ENCODE assay signal across 8 cellular contexts in genomic region chr9:83937861-83938455, GRCh38. TPM values are rescaled to one million over a fixed set of nuclear protein-coding genes. Genes with fewer than 3 reads are reported as not detected.
DNase-seq lines count a peak whose midpoint lies in the region; ATAC-seq and TF ChIP-seq lines count a peak whose summit lies in the region.

No MANE protein-coding gene starts in this region.

- WGBS in psoas muscle, 3 donors: 60 to 67% (median 60%) methylated on average over 1 of the region's 1 CpG

- H3K4me3 Mint-ChIP-seq in activated T-helper 2 cell treated with anti-CD3 and anti-CD28 coated beads, Interferon-gamma antibody, Interleukin-2, Interleukin-4, amounts not matched to agents 10 μg/mL and 5 μg/mL and 100 μg/mL, durations not matched to agents 14 hours and 24 hours and 36 hours (ENCODE audit: low read depth): no peak overlapping the region

- peaks cover 28% of the 10 kb centered on the region for H3K4me1 ChIP-seq in psoas muscle

- intact Hi-C loops in activated T-helper 2 cell treated with anti-CD3 and anti-CD28 coated beads, Interferon-gamma antibody, Interleukin-2, Interleukin-4, amounts not matched to agents 10 μg/mL and 5 μg/mL and 100 μg/mL, durations not matched to agents 14 hours and 24 hours and 36 hours (cut with micrococcal nuclease): loop anchor here (1.0 kb wide), 3 partner anchors 235 to 377 kb away; no protein-coding TSS in a partner anchor
- intact Hi-C loops in cardiac septum (cut with DNase I): loop anchor here (1.0 to 5.0 kb wide), 3 partner anchors 234 to 377 kb away; no protein-coding TSS in a partner anchor
- intact Hi-C loops in psoas muscle (cut with DNase I): loop anchor here (2.0 to 5.0 kb wide), 4 partner anchors 234 to 379 kb away; no protein-coding TSS in a partner anchor

- no peaks in the 10 kb centered on the region for H3K27me3 ChIP-seq in psoas muscle (ENCODE audit: insufficient read depth in 3 of 3, low read length in 2 of 3)

- POLR2A ChIA-PET in AG04449 (lab: Yijun Ruan, JAX): no interaction called here

- TF ChIP-seq CTCF in AG04449 (IDR thresholded peaks at IDR 0.05; ENCODE audit: insufficient read depth, low read length, missing control alignments) (peak; percentile 45), psoas muscle (IDR thresholded peaks at IDR 0.05) (peak; percentile 72)

- CTCF ChIA-PET in AG04449 (lab: Yijun Ruan, JAX): interaction anchor here (0.7 to 6.0 kb wide), 23 partner anchors 9 to 450 kb away, joined by 3 to 106 read pairs (median 5); partner anchors contain the start of gene KIF27

- peaks cover 2 to 47% of the 10 kb centered on the region in 2 donors for H3K36me3 ChIP-seq in psoas muscle (ENCODE audit: insufficient read depth in 1 of 2, low read depth in 1 of 2)

- no peaks in the 10 kb centered on the region for H3K9me3 Mint-ChIP-seq in activated T-helper 2 cell treated with anti-CD3 and anti-CD28 coated beads, Interferon-gamma antibody, Interleukin-2, Interleukin-4, amounts not matched to agents 10 μg/mL and 5 μg/mL and 100 μg/mL, durations not matched to agents 14 hours and 24 hours and 36 hours

- H3K27ac Mint-ChIP-seq in activated T-helper 2 cell treated with anti-CD3 and anti-CD28 coated beads, Interferon-gamma antibody, Interleukin-2, Interleukin-4, amounts not matched to agents 10 μg/mL and 5 μg/mL and 100 μg/mL, durations not matched to agents 14 hours and 24 hours and 36 hours: no peak overlapping the region

- ATAC-seq in HG02884 (IDR thresholded peaks at IDR 0.05; ENCODE audit: unreplicated experiment) (peak; percentile 78), psoas muscle (peak; percentile 46 to 78 (median 72))

- H3K4me3 ChIP-seq in AG04449 (ENCODE audit: low read depth, low read length) (no peak overlapping the region), psoas muscle (no peak overlapping the region)

- no peak for DNase-seq in AG04449 (ENCODE audit: low read depth, low spot score)
- DNase-seq in GDM1 (lab: John Stamatoyannopoulos, UW): peak; percentile 35
- peak; percentile 47 for DNase-seq in NCI-H2196 treated with DMSO at 0.1 percent for 48 hours (lab: John Stamatoyannopoulos, UW; ENCODE audit: unreplicated experiment)
- DNase-seq in activated T-helper 2 cell treated with anti-CD3 and anti-CD28 coated beads, Interferon-gamma antibody, Interleukin-2, Interleukin-4, amounts not matched to agents 10 μg/mL and 5 μg/mL and 100 μg/mL, durations not matched to agents 14 hours and 24 hours and 36 hours (ENCODE audit: low spot score): peak; percentile 23
- peak; percentile 29 for DNase-seq in cardiac septum (ENCODE audit: low spot score)
- DNase-seq in psoas muscle: no peak
- no peak for DNase-seq in activated effector memory CD4-positive, alpha-beta T cell treated with anti-CD3 and anti-CD28 coated beads, Interleukin-2, amount 50 U/mL, for 16 hours

- no peak overlapping the region for H3K27ac ChIP-seq in psoas muscle

- no peaks in the 10 kb centered on the region for H3K27me3 Mint-ChIP-seq in activated T-helper 2 cell treated with anti-CD3 and anti-CD28 coated beads, Interferon-gamma antibody, Interleukin-2, Interleukin-4, amounts not matched to agents 10 μg/mL and 5 μg/mL and 100 μg/mL, durations not matched to agents 14 hours and 24 hours and 36 hours (ENCODE audit: low read depth)

- H3K9me3 ChIP-seq in psoas muscle: no peaks in the 10 kb centered on the region

- H3K4me1 Mint-ChIP-seq in activated T-helper 2 cell treated with anti-CD3 and anti-CD28 coated beads, Interferon-gamma antibody, Interleukin-2, Interleukin-4, amounts not matched to agents 10 μg/mL and 5 μg/mL and 100 μg/mL, durations not matched to agents 14 hours and 24 hours and 36 hours (ENCODE audit: low read depth): peaks cover 13% of the 10 kb centered on the region

- H3K36me3 Mint-ChIP-seq in activated T-helper 2 cell treated with anti-CD3 and anti-CD28 coated beads, Interferon-gamma antibody, Interleukin-2, Interleukin-4, amounts not matched to agents 10 μg/mL and 5 μg/mL and 100 μg/mL, durations not matched to agents 14 hours and 24 hours and 36 hours (ENCODE audit: low read depth): peaks cover 42% of the 10 kb centered on the region

RNA-seq across cellular contexts. Expression of gene KIF27, which starts 16.7 kb away (rescaled TPM):
- 2.3 and 2.7 TPM in 2 replicates for total RNA-seq in activated T-helper 2 cell treated with anti-CD3 and anti-CD28 coated beads, Interferon-gamma antibody, Interleukin-2, Interleukin-4, amounts not matched to agents 10 μg/mL and 5 μg/mL and 100 μg/mL, durations not matched to agents 14 hours and 24 hours and 36 hours
- total RNA-seq in cardiac septum (3.0 TPM), psoas muscle (1 to 10 TPM; 1.8 to 3.8 (median 2.7) TPM)
- polyA plus RNA-seq in psoas muscle: 1 to 10 TPM in 2 of 3 donors, under 1 TPM in 1; 0.73 to 1.4 (median 1.0) TPM

RNA-seq across cellular contexts. Expression of gene HNRNPK, which starts 42.1 kb away (rescaled TPM):
- total RNA-seq in activated T-helper 2 cell treated with anti-CD3 and anti-CD28 coated beads, Interferon-gamma antibody, Interleukin-2, Interleukin-4, amounts not matched to agents 10 μg/mL and 5 μg/mL and 100 μg/mL, durations not matched to agents 14 hours and 24 hours and 36 hours: 855 and 856 TPM in 2 replicates
- 303 TPM for total RNA-seq in cardiac septum
- total RNA-seq in psoas muscle: 100 to 1,000 TPM; 253 to 369 (median 344) TPM
- 100 to 1,000 TPM; 241 to 337 (median 327) TPM for polyA plus RNA-seq in psoas muscle

RNA-seq across cellular contexts. Expression of gene RMI1, which starts 42.6 kb away (rescaled TPM):
- total RNA-seq in activated T-helper 2 cell treated with anti-CD3 and anti-CD28 coated beads, Interferon-gamma antibody, Interleukin-2, Interleukin-4, amounts not matched to agents 10 μg/mL and 5 μg/mL and 100 μg/mL, durations not matched to agents 14 hours and 24 hours and 36 hours: 26.1 and 27.3 TPM in 2 replicates
- 3.9 TPM for total RNA-seq in cardiac septum
- 1 to 10 TPM; 3.9 to 4.5 (median 4.1) TPM for total RNA-seq in psoas muscle
- 10 to 100 TPM in 1 of 3 donors, 1 to 10 TPM in 2; 2.4 to 15.1 (median 2.8) TPM for polyA plus RNA-seq in psoas muscle

Comparison
In these comparisons a context has a peak if more than half of its experiments do, and no peak if none do; other contexts are left out.
1. DNase-seq: peak in GDM1 (single experiment), NCI-H2196 treated with DMSO at 0.1 percent for 48 hours (single experiment), activated T-helper 2 cell treated with anti-CD3 and anti-CD28 coated beads, Interferon-gamma antibody, Interleukin-2, Interleukin-4, amounts not matched to agents 10 μg/mL and 5 μg/mL and 100 μg/mL, durations not matched to agents 14 hours and 24 hours and 36 hours (single experiment) and cardiac septum (single experiment); none in AG04449 (single experiment), psoas muscle (0 of 2) and activated effector memory CD4-positive, alpha-beta T cell treated with anti-CD3 and anti-CD28 coated beads, Interleukin-2, amount 50 U/mL, for 16 hours (single experiment).